2 cellular contexts compared by ENCODE assay signal in genomic region chr9:83966209-83966582, GRCh38.
TF ChIP-seq lines count a peak whose summit lies in the region.

No MANE protein-coding gene starts in this region.

TF ChIP-seq in SK-N-SH treated with all-trans-retinoic acid at 6 μM for 48 hours, 23 proteins besides CTCF, POLR2A, EP300 and RAD21:
- TF ChIP-seq PATZ1 (CRISPR knock-in tag; IDR thresholded peaks at IDR 0.05; ENCODE audit: borderline replicate concordance) (peak; percentile 12; the same call in 1 of the 2 replicates), ZFP30 (CRISPR knock-in tag; IDR thresholded peaks at IDR 0.05) (no peak)

TF ChIP-seq in SK-N-SH, 30 proteins besides CTCF, POLR2A, EP300 and RAD21 (continued from another document):
- TF ChIP-seq IRF3 (IDR thresholded peaks at IDR 0.05; ENCODE audit: low read depth, low read length) (no peak), FOXM1 (IDR thresholded peaks at IDR 0.05; ENCODE audit: low read depth) (no peak), ZBTB33 (IDR thresholded peaks at IDR 0.05; ENCODE audit: borderline replicate concordance, low read depth) (no peak)
